In genomic region chr5:91332267-91333044, GRCh38 we compare ENCODE assay signal across 1 cellular context.
TF ChIP-seq lines count a peak whose summit lies in the region.

No MANE protein-coding gene starts in this region.

TF ChIP-seq in K562, 482 proteins besides CTCF, POLR2A, EP300 and RAD21 (continued from another document and continues in another):
- TF ChIP-seq ZBTB11 (CRISPR knock-in tag; IDR thresholded peaks at IDR 0.05) (0 out of 6 replicates have a peak, but pooled peaks of 1 of the 3 experiments have one; percentile 54), ARID1B (IDR thresholded peaks at IDR 0.05) (peak; percentile 64), POLR3G (IDR thresholded peaks at IDR 0.05; ENCODE audit: extremely low read depth, insufficient read length, insufficient replicate concordance) (no peak), FOS (IDR thresholded peaks at IDR 0.05; ENCODE audit: extremely low read depth, insufficient read length) (peak; percentile 48), TBL1XR1 (IDR thresholded peaks at IDR 0.05; ENCODE audit: low read length in 2 of 2) (peak in 1 of 2 experiments; percentile 15; a peak in 1 of 4 replicates), KAT7 (CRISPR knock-in tag; IDR thresholded peaks at IDR 0.05; ENCODE audit: borderline replicate concordance) (no peak), BACH1 (tag; IDR thresholded peaks at IDR 0.05) (no peak; the same call in 1 of the 2 replicates), ZNF766 (CRISPR knock-in tag; conservative IDR thresholded peaks at IDR 0.05) (peak; percentile 45; the same call in 1 of the 2 replicates), ZNF785 (CRISPR knock-in tag; IDR thresholded peaks at IDR 0.05) (no peak), FOXJ2 (tag; IDR thresholded peaks at IDR 0.05) (no peak), CHD4 (IDR thresholded peaks at IDR 0.05; ENCODE audit: insufficient read depth, insufficient replicate concordance, low read depth, low read length, poor library complexity, severe bottlenecking) (no peak), ERF (CRISPR knock-in tag; IDR thresholded peaks at IDR 0.05) (no peak), NFIX (CRISPR knock-in tag; IDR thresholded peaks at IDR 0.05; ENCODE audit: low read depth) (no peak), MNT (conservative IDR thresholded peaks at IDR 0.05) (peak; percentile 97), DPF2 (IDR thresholded peaks at IDR 0.05) (peak; percentile 83), BRD4 (IDR thresholded peaks at IDR 0.05) (0 out of 2 replicates have a peak, but pooled peaks have one; percentile 47), HNRNPH1 (optimal IDR thresholded peaks at IDR 0.05; ENCODE audit: low read depth, low read length) (no peak), TAF15 (IDR thresholded peaks at IDR 0.05; ENCODE audit: low read depth, low read length) (no peak), ZNF584 (CRISPR knock-in tag; IDR thresholded peaks at IDR 0.05; ENCODE audit: low read depth) (peak; percentile 70; the same call in 1 of the 2 replicates), TCF3 (CRISPR knock-in tag; IDR thresholded peaks at IDR 0.05) (peak; percentile 17; the same call in 1 of the 2 replicates), MAFG (tag; conservative IDR thresholded peaks at IDR 0.05) (peak; percentile 48; the same call in 1 of the 2 replicates), SREBF2 (CRISPR knock-in tag; IDR thresholded peaks at IDR 0.05) (no peak), NFXL1 (CRISPR knock-in tag; IDR thresholded peaks at IDR 0.05) (no peak), MYBL2 (IDR thresholded peaks at IDR 0.05; ENCODE audit: low read depth) (peak; percentile 62), MYBL2 (CRISPR knock-in tag; IDR thresholded peaks at IDR 0.05; ENCODE audit: borderline replicate concordance) (no peak), HDAC1 (IDR thresholded peaks at IDR 0.05) (peak in 1 of 2 experiments; percentile 74; a peak in 2 of 4 replicates), ZNF175 (CRISPR knock-in tag; IDR thresholded peaks at IDR 0.05; ENCODE audit: low read depth) (0 out of 2 replicates have a peak, but pooled peaks have one; percentile 35), NFRKB (IDR thresholded peaks at IDR 0.05; ENCODE audit: low read depth) (peak; percentile 52; the same call in 1 of the 2 replicates), TBP (optimal IDR thresholded peaks at IDR 0.05; ENCODE audit: low read depth, low read length) (peak; percentile 30), MTF1 (CRISPR knock-in tag; IDR thresholded peaks at IDR 0.05; ENCODE audit: borderline replicate concordance) (no peak), NFE2 (IDR thresholded peaks at IDR 0.05; ENCODE audit: low read depth) (peak; percentile 77), MAFK (IDR thresholded peaks at IDR 0.05; ENCODE audit: low read length) (peak; percentile 44; the same call in 1 of the 2 replicates), CC2D1A (IDR thresholded peaks at IDR 0.05) (peak; percentile 52; the same call in 1 of the 2 replicates), MLX (CRISPR knock-in tag; conservative IDR thresholded peaks at IDR 0.05) (no peak), PHF21A (IDR thresholded peaks at IDR 0.05; ENCODE audit: borderline replicate concordance, low read depth) (peak; percentile 37; the same call in 1 of the 2 replicates), ZBTB12 (CRISPR knock-in tag; IDR thresholded peaks at IDR 0.05) (no peak), CBFB (CRISPR knock-in tag; IDR thresholded peaks at IDR 0.05) (no peak), RFX5 (IDR thresholded peaks at IDR 0.05; ENCODE audit: low read depth, low read length) (no peak), TCFL5 (CRISPR knock-in tag; conservative IDR thresholded peaks at IDR 0.05) (no peak), XRCC4 (IDR thresholded peaks at IDR 0.05; ENCODE audit: extremely low read depth, insufficient read depth, insufficient read length) (no peak), MAFF (IDR thresholded peaks at IDR 0.05; ENCODE audit: low read length) (peak; percentile 10; the same call in 1 of the 2 replicates), ZNF224 (CRISPR knock-in tag; IDR thresholded peaks at IDR 0.05) (peak; percentile 68; the same call in 1 of the 2 replicates), STAG1 (CRISPR knock-in tag; IDR thresholded peaks at IDR 0.05; ENCODE audit: borderline replicate concordance) (no peak), GTF2E2 (tag; IDR thresholded peaks at IDR 0.05) (0 out of 2 replicates have a peak, but pooled peaks have one; percentile 51), NBN (IDR thresholded peaks at IDR 0.05; ENCODE audit: low read depth) (peak; percentile 70; the same call in 1 of the 2 replicates), XRCC3 (IDR thresholded peaks at IDR 0.05) (no peak), MED1 (CRISPR knock-in tag; IDR thresholded peaks at IDR 0.05; ENCODE audit: borderline replicate concordance) (no peak), ZNF644 (tag; IDR thresholded peaks at IDR 0.05; ENCODE audit: low read depth) (0 out of 2 replicates have a peak, but pooled peaks have one; percentile 71), ZBTB17 (CRISPR knock-in tag; IDR thresholded peaks at IDR 0.05) (no peak; the same call in 1 of the 2 replicates), NCOA1 (IDR thresholded peaks at IDR 0.05; ENCODE audit: low read depth) (no peak), ADNP (tag; IDR thresholded peaks at IDR 0.05) (0 out of 2 replicates have a peak, but pooled peaks have one; percentile 19), TFAM (CRISPR knock-in tag; conservative IDR thresholded peaks at IDR 0.05) (no peak), ETV6 (IDR thresholded peaks at IDR 0.05; ENCODE audit: borderline replicate concordance in 1 of 2, low read depth in 2 of 2, low read length in 1 of 2) (no peak), ETV6 (CRISPR knock-in tag; IDR thresholded peaks at IDR 0.05; ENCODE audit: borderline replicate concordance) (0 out of 2 replicates have a peak, but pooled peaks have one; percentile 39)
- TF ChIP-seq, protein P1, sequence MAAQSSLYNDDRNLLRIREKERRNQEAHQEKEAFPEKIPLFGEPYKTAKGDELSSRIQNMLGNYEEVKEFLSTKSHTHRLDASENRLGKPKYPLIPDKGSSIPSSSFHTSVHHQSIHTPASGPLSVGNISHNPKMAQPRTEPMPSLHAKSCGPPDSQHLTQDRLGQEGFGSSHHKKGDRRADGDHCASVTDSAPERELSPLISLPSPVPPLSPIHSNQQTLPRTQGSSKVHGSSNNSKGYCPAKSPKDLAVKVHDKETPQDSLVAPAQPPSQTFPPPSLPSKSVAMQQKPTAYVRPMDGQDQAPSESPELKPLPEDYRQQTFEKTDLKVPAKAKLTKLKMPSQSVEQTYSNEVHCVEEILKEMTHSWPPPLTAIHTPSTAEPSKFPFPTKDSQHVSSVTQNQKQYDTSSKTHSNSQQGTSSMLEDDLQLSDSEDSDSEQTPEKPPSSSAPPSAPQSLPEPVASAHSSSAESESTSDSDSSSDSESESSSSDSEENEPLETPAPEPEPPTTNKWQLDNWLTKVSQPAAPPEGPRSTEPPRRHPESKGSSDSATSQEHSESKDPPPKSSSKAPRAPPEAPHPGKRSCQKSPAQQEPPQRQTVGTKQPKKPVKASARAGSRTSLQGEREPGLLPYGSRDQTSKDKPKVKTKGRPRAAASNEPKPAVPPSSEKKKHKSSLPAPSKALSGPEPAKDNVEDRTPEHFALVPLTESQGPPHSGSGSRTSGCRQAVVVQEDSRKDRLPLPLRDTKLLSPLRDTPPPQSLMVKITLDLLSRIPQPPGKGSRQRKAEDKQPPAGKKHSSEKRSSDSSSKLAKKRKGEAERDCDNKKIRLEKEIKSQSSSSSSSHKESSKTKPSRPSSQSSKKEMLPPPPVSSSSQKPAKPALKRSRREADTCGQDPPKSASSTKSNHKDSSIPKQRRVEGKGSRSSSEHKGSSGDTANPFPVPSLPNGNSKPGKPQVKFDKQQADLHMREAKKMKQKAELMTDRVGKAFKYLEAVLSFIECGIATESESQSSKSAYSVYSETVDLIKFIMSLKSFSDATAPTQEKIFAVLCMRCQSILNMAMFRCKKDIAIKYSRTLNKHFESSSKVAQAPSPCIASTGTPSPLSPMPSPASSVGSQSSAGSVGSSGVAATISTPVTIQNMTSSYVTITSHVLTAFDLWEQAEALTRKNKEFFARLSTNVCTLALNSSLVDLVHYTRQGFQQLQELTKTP (IDR thresholded peaks at IDR 0.05; ENCODE audit: low read depth in 1 of 2, partially characterized antibody in 2 of 2) = no peak
- TF ChIP-seq, protein P2, sequence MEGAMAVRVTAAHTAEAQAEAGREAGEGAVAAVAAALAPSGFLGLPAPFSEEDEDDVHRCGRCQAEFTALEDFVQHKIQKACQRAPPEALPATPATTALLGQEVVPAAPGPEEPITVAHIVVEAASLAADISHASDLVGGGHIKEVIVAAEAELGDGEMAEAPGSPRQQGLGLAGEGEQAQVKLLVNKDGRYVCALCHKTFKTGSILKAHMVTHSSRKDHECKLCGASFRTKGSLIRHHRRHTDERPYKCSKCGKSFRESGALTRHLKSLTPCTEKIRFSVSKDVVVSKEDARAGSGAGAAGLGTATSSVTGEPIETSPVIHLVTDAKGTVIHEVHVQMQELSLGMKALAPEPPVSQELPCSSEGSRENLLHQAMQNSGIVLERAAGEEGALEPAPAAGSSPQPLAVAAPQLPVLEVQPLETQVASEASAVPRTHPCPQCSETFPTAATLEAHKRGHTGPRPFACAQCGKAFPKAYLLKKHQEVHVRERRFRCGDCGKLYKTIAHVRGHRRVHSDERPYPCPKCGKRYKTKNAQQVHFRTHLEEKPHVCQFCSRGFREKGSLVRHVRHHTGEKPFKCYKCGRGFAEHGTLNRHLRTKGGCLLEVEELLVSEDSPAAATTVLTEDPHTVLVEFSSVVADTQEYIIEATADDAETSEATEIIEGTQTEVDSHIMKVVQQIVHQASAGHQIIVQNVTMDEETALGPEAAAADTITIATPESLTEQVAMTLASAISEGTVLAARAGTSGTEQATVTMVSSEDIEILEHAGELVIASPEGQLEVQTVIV (CRISPR knock-in tag; IDR thresholded peaks at IDR 0.05; ENCODE audit: borderline replicate concordance) = no peak
- TF ChIP-seq, protein P3, sequence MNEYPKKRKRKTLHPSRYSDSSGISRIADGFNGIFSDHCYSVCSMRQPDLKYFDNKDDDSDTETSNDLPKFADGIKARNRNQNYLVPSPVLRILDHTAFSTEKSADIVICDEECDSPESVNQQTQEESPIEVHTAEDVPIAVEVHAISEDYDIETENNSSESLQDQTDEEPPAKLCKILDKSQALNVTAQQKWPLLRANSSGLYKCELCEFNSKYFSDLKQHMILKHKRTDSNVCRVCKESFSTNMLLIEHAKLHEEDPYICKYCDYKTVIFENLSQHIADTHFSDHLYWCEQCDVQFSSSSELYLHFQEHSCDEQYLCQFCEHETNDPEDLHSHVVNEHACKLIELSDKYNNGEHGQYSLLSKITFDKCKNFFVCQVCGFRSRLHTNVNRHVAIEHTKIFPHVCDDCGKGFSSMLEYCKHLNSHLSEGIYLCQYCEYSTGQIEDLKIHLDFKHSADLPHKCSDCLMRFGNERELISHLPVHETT (CRISPR knock-in tag; conservative IDR thresholded peaks at IDR 0.05 in 1 of 2, IDR thresholded peaks at IDR 0.05 in 1 of 2) = 0 out of 4 replicates have a peak, but pooled peaks of 1 of the 2 experiments have one; percentile 47
- TF ChIP-seq, protein P4, sequence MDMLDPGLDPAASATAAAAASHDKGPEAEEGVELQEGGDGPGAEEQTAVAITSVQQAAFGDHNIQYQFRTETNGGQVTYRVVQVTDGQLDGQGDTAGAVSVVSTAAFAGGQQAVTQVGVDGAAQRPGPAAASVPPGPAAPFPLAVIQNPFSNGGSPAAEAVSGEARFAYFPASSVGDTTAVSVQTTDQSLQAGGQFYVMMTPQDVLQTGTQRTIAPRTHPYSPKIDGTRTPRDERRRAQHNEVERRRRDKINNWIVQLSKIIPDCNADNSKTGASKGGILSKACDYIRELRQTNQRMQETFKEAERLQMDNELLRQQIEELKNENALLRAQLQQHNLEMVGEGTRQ (CRISPR knock-in tag; IDR thresholded peaks at IDR 0.05) = peak; percentile 86
